9 cellular contexts compared by ENCODE assay signal in the genomic region with DNA sequence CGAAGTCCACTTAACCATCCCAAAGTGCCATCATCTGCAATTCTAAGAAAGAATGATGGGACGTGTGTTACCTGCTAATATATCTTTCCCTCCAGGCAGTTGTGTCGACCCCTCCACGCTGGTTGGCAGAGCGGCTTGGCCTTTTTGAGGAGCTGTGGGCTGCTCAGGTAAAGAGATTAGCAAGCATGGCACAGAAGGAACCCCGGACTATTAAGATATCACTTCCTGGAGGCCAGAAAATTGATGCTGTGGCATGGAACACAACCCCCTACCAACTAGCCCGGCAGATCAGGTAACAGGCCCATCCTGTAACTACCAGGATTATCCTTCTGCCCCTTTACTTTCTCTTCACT. TPM values are rescaled to one million over a fixed set of nuclear protein-coding genes. Genes with fewer than 3 reads are reported as not detected.
DNase-seq lines count a peak whose midpoint lies in the region; ATAC-seq and TF ChIP-seq lines count a peak whose summit lies in the region.
"Had no signal": no experiment of that assay in that cellular context is flagged by ENCODE, and none has a peak within 500 bp of the region (broad histone marks: within the 10 kb centered on the region; RNA-seq: fewer than 3 reads in every experiment).

No MANE protein-coding gene starts in this region.

- peak overlapping the region; percentile 3 for H4K5ac ChIP-seq in mesendoderm (ENCODE audit: low read length)

- DNase-seq in heart left ventricle (no peak), cardiac septum (ENCODE audit: low spot score) (no peak), body of pancreas (no peak), mesendoderm (no peak), aorta (no peak), kidney tubule cell (ENCODE audit: low spot score) (no peak)

- peak overlapping the region; percentile 95 for H3K56ac ChIP-seq in mesendoderm (ENCODE audit: low read length)

- H2BK5ac ChIP-seq in mesendoderm (ENCODE audit: low read length), result no peak overlapping the region

- H3K27ac ChIP-seq in heart left ventricle (peak overlapping the region in 10 of 12 donors; percentile 2 to 89 (median 77)), body of pancreas (peak overlapping the region in 2 of 4 donors; percentile 67 to 83), mesendoderm (ENCODE audit: low read depth, low read length) (no peak overlapping the region), aorta (ENCODE audit: low read depth in 1 of 2, low read length in 2 of 2) (no peak overlapping the region)

- intact Hi-C loops in heart left ventricle (cut with DNase I), result loop anchor here in 4 of 10 donors (1.0 to 10.0 kb wide), 4 partner anchors 28 to 137 kb away; a partner anchor contains a TSS
- intact Hi-C loops in cardiac septum (cut with DNase I), result loop anchor here (2.0 kb wide), 1 partner anchor 27 kb away; a partner anchor contains a TSS
- intact Hi-C loops in body of pancreas (cut with DNase I), result no loop called here
- intact Hi-C loops in aorta (cut with DNase I), result loop anchor here in 1 of 2 donors (5.0 kb wide), 1 partner anchor 45 kb away; no protein-coding TSS in a partner anchor

- peaks cover 2% of the 10 kb centered on the region for H3K79me2 ChIP-seq in mesendoderm (ENCODE audit: control insufficient read depth, insufficient read depth, low read length)

- TF ChIP-seq POLR2A in heart left ventricle (IDR thresholded peaks at IDR 0.05) (no peak), body of pancreas (IDR thresholded peaks at IDR 0.05) (no peak)

- H3K4me1 ChIP-seq in heart left ventricle (peaks cover 0 to 18% (median 9%) of the 10 kb centered on the region in 12 donors), body of pancreas (peaks cover 7% of the 10 kb centered on the region), mesendoderm (ENCODE audit: control insufficient read depth, low read depth, low read length) (no peaks in the 10 kb centered on the region), aorta (ENCODE audit: control insufficient read depth in 1 of 2, insufficient read depth in 2 of 2, low read length in 2 of 2) (no peaks in the 10 kb centered on the region)

- peak overlapping the region; percentile 59 to 99 (median 76) for H3K4me3 ChIP-seq in heart left ventricle
- peak overlapping the region; percentile 34 to 61 for H3K4me3 ChIP-seq in body of pancreas
- peak overlapping the region; percentile 94 for H3K4me3 ChIP-seq in mesendoderm (ENCODE audit: low read length)
- H3K4me3 ChIP-seq in aorta (ENCODE audit: low read length in 2 of 2), result peak overlapping the region; percentile 32 to 63

- H3K27me3 ChIP-seq in heart left ventricle (no peaks in the 10 kb centered on the region), body of pancreas (no peaks in the 10 kb centered on the region), mesendoderm (ENCODE audit: insufficient read depth, low read length, poor library complexity) (peaks cover 1% of the 10 kb centered on the region), aorta (ENCODE audit: control insufficient read depth in 1 of 2, insufficient read depth in 2 of 2, low read length in 1 of 2) (no peaks in the 10 kb centered on the region)

- H2BK15ac ChIP-seq in mesendoderm (replicated peaks; ENCODE audit: low read depth), result no peak overlapping the region

- H3K4me2 ChIP-seq in mesendoderm (ENCODE audit: low read length), result peak overlapping the region; percentile 99

- H3K23ac ChIP-seq in mesendoderm (ENCODE audit: low read length), result no peak overlapping the region

- TF ChIP-seq CTCF in heart left ventricle (IDR thresholded peaks at IDR 0.05), result no peak
- TF ChIP-seq CTCF in body of pancreas (IDR thresholded peaks at IDR 0.05), result no peak

- H2BK120ac ChIP-seq in mesendoderm (ENCODE audit: low read depth, low read length), result no peak overlapping the region

- peaks cover 3% of the 10 kb centered on the region for H3K79me1 ChIP-seq in mesendoderm (ENCODE audit: low read length)

- 4 to 9% (median 6%) methylated on average over 7 of the region's 7 CpGs for WGBS in heart left ventricle, 4 donors
- 0 to 2% methylated on average over 7 of the region's 7 CpGs for WGBS in body of pancreas, 2 donors
- WGBS in mesendoderm (ENCODE audit: extremely low coverage, insufficient coverage, low lambda C conversion rate), result no CpG with 5 or more reads among the region's 7 CpGs
- WGBS in aorta, 2 donors, result 3 to 5% methylated on average over 7 of the region's 7 CpGs

- H3K4ac ChIP-seq in mesendoderm (ENCODE audit: low read depth, low read length), result no peak overlapping the region

- H3K9me3 ChIP-seq in heart left ventricle (no peaks in the 10 kb centered on the region), body of pancreas (no peaks in the 10 kb centered on the region), aorta (ENCODE audit: control insufficient read depth, low read length) (no peaks in the 10 kb centered on the region)

- ATAC-seq in heart left ventricle (no peak), body of pancreas (no peak), aorta (ENCODE audit: low FRiP score) (no peak), GM18498 (IDR thresholded peaks at IDR 0.05; ENCODE audit: unreplicated experiment) (no peak), HG03045 (IDR thresholded peaks at IDR 0.05; ENCODE audit: unreplicated experiment) (no peak)

- peak overlapping the region; percentile 4 for H2AK5ac ChIP-seq in mesendoderm (ENCODE audit: low read length)

- no peak overlapping the region for H4K8ac ChIP-seq in mesendoderm (ENCODE audit: low read depth, low read length)

- peaks cover 0 to 42% (median 39%) of the 10 kb centered on the region in 9 donors for H3K36me3 ChIP-seq in heart left ventricle
- peaks cover 0 to 6% of the 10 kb centered on the region in 2 donors for H3K36me3 ChIP-seq in body of pancreas (replicated peaks in 1 of 2; ENCODE audit: insufficient read depth in 1 of 2, low read depth in 2 of 2)
- H3K36me3 ChIP-seq in mesendoderm (ENCODE audit: control insufficient read depth, insufficient read depth, low read length), result peaks cover 1% of the 10 kb centered on the region
- H3K36me3 ChIP-seq in aorta (ENCODE audit: control insufficient read depth in 1 of 2, insufficient read depth in 2 of 2, low read length in 1 of 2), result peaks cover 0 to 4% of the 10 kb centered on the region in 2 donors

- peak overlapping the region; percentile 84 for H3K9ac ChIP-seq in mesendoderm (ENCODE audit: low read length)

- peak overlapping the region; percentile 57 for H3K18ac ChIP-seq in mesendoderm (ENCODE audit: low read length)

RNA-seq across cellular contexts. Expression of a gene that starts 0.5 kb away (rescaled TPM):
- total RNA-seq in heart left ventricle, result 10 to 100 TPM; 21.9 to 46.5 (median 28.9) TPM
- 10 to 100 TPM; 23.6 to 29.0 TPM for polyA plus RNA-seq in heart left ventricle
- 30.7 TPM for total RNA-seq in cardiac septum
- total RNA-seq in body of pancreas, result 1 to 10 TPM; 4.3 to 7.0 TPM
- polyA plus RNA-seq in mesendoderm (2013, experiment 1 of 2), result 15.5 TPM
- 16.6 TPM for polyA plus RNA-seq in mesendoderm (2013, experiment 2 of 2)
- 10 to 100 TPM; 10.6 to 16.9 TPM for total RNA-seq in aorta
- 10 to 100 TPM in 1 of 2 donors, 1 to 10 TPM in 1; 8.4 to 18.6 TPM for polyA plus RNA-seq in aorta

RNA-seq across cellular contexts. Expression of a gene that starts 20.2 kb away (rescaled TPM):
- 10 to 100 TPM; 10.9 to 35.3 (median 15.4) TPM for total RNA-seq in heart left ventricle
- polyA plus RNA-seq in heart left ventricle, result 10 to 100 TPM; 11.3 to 15.6 TPM
- 14.5 TPM for total RNA-seq in cardiac septum
- total RNA-seq in body of pancreas, result 1 to 10 TPM; 1.3 to 2.1 TPM
- 1.3 TPM for polyA plus RNA-seq in mesendoderm (2013, experiment 1 of 2)
- polyA plus RNA-seq in mesendoderm (2013, experiment 2 of 2), result 1.1 TPM
- 10 to 100 TPM; 26.3 to 57.6 TPM for total RNA-seq in aorta
- 10 to 100 TPM in 1 of 2 donors, 1 to 10 TPM in 1; 8.1 to 32.6 TPM for polyA plus RNA-seq in aorta

RNA-seq across cellular contexts. Expression of a gene that starts 27.8 kb away (rescaled TPM):
- under 1 TPM in 2 of 9 donors, not detected in 7; 0.51 to 0.96 TPM for total RNA-seq in heart left ventricle
- under 1 TPM; 0.18 to 0.46 TPM for polyA plus RNA-seq in heart left ventricle
- 0.46 TPM for total RNA-seq in cardiac septum
- total RNA-seq in body of pancreas, result not detected
- not detected for polyA plus RNA-seq in mesendoderm (2013, experiment 1 of 2)
- polyA plus RNA-seq in mesendoderm (2013, experiment 2 of 2), result 0.24 TPM
- total RNA-seq in aorta, result under 1 TPM in 1 of 2 donors, not detected in 1; 0.99 TPM
- polyA plus RNA-seq in aorta, result 1 to 10 TPM in 1 of 2 donors, not detected in 1; 1.1 TPM
- total RNA-seq: subcutaneous adipose tissue had no signal

Comparison
In these comparisons a context has a peak if more than half of its experiments do, and no peak if none do; other contexts are left out.
1. H3K27ac ChIP-seq: peak in heart left ventricle (10 of 12); none in mesendoderm (single experiment) and aorta (0 of 2).
2. Peak in every context shown above with its lines, with median percentiles within 50 percentile points of each other: H3K4me3 ChIP-seq.